ENCODE assay signal across 19 cellular contexts in genomic region chr18:48340502-48340901, GRCh38.
A peak's percentile ranks its signal among the peaks of the same experiment; 100 is the strongest.
DNase-seq lines count a peak whose midpoint lies in the region; ATAC-seq and TF ChIP-seq lines count a peak whose summit lies in the region.
"Had no signal": no experiment of that assay in that cellular context is flagged by ENCODE, and none has a peak within 500 bp of the region (broad histone marks: within the 10 kb centered on the region; RNA-seq: fewer than 3 reads in every experiment).

No MANE protein-coding gene starts in this region.

- TF ChIP-seq CTCF in ascending aorta (IDR thresholded peaks at IDR 0.05) = peak in 1 of 3 experiments; percentile 7

- H2BK15ac ChIP-seq in neuronal stem cell (ENCODE audit: low read length) = no peak overlapping the region

- no peak overlapping the region for H3K4me2 ChIP-seq in neuronal stem cell (ENCODE audit: insufficient read depth, low read length, poor library complexity, severe bottlenecking)

- H3K27ac ChIP-seq in ascending aorta (peak overlapping the region; percentile 81 to 84), neuronal stem cell (replicated peaks; ENCODE audit: low read length) (no peak overlapping the region)
- H3K27ac ChIP-seq: C4-2B, GM23248, pancreas, spleen had no signal

- peak overlapping the region; percentile 15 for H3K18ac ChIP-seq in neuronal stem cell (ENCODE audit: low read length)

- H3K9me3 ChIP-seq in ascending aorta = no peaks in the 10 kb centered on the region
- no peaks in the 10 kb centered on the region for H3K9me3 ChIP-seq in neuronal stem cell (replicated peaks in 1 of 2; ENCODE audit: control insufficient read depth in 2 of 2, insufficient read depth in 1 of 2, low read depth in 1 of 2, low read length in 2 of 2)
- H3K9me3 ChIP-seq: breast epithelium, mucosa of descending colon, pancreas, spleen had no signal

- H3K9ac ChIP-seq in neuronal stem cell (ENCODE audit: low read depth, low read length, poor library complexity) = no peak overlapping the region
- H3K9ac ChIP-seq: GM23248 had no signal

- no peak overlapping the region for H2BK12ac ChIP-seq in neuronal stem cell (ENCODE audit: low read length)

- H2AK5ac ChIP-seq in neuronal stem cell (ENCODE audit: low read depth, low read length) = no peak overlapping the region

- H3K4me3 ChIP-seq in ascending aorta = no peak overlapping the region
- no peak overlapping the region for H3K4me3 ChIP-seq in neuronal stem cell (ENCODE audit: low read length in 2 of 2)
- H3K4me3 ChIP-seq: breast epithelium, GM12878, GM23248, mucosa of descending colon, pancreas, spleen had no signal

- no peaks in the 10 kb centered on the region for H3K79me1 ChIP-seq in neuronal stem cell (ENCODE audit: low read depth, low read length)

- ATAC-seq in GM19351 (IDR thresholded peaks at IDR 0.05; ENCODE audit: unreplicated experiment) = no peak
- ATAC-seq: GM12878, mucosa of descending colon, pancreas had no signal

- no peak overlapping the region for H2BK120ac ChIP-seq in neuronal stem cell (ENCODE audit: low read depth, low read length)

- peak; percentile 85 for DNase-seq in DMS 273 (lab: John Stamatoyannopoulos, UW; ENCODE audit: unreplicated experiment)
- peak; percentile 63 to 91 (median 72) for DNase-seq in NCI-H1417 (lab: John Stamatoyannopoulos, UW)
- no peak for DNase-seq in ascending aorta (ENCODE audit: low spot score in 2 of 2)
- DNase-seq in neuronal stem cell (ENCODE audit: low spot score) = no peak
- DNase-seq in GF-D8 (lab: John Stamatoyannopoulos, UW) = no peak
- no peak for DNase-seq in activated CD4-positive, alpha-beta T cell treated with anti-CD3 and anti-CD28 coated beads, Interleukin-2, amount 50 U/mL, for 48 hours
- DNase-seq: activated CD4-positive, alpha-beta T cell treated with anti-CD3 and anti-CD28 coated beads for 4 hours; effector CD8-positive, alpha-beta T cell; GM23248; Karpas-422; mucosa of descending colon; NCI-H187 treated with DMSO at 0.1 percent for 48 hours; pancreas; spleen; T1000 had no signal

- no peak overlapping the region for H3K23ac ChIP-seq in neuronal stem cell (ENCODE audit: low read depth, low read length, poor library complexity)

- H2AFZ ChIP-seq in neuronal stem cell (ENCODE audit: low read length) = no peak overlapping the region
- H2AFZ ChIP-seq: GM23248 had no signal

- intact Hi-C loops in ascending aorta (cut with DNase I) = loop anchor here (5.0 kb wide), 3 partner anchors 67 to 178 kb away; partner anchors contain the start of gene ZBTB7C

- H2BK5ac ChIP-seq in neuronal stem cell (ENCODE audit: low read length) = no peak overlapping the region

- H4K91ac ChIP-seq in neuronal stem cell (ENCODE audit: low read depth, low read length, poor library complexity) = no peak overlapping the region

- H3K14ac ChIP-seq in neuronal stem cell (ENCODE audit: low read length) = no peak overlapping the region

- H3K4ac ChIP-seq in neuronal stem cell (ENCODE audit: low read length) = no peak overlapping the region

- no CpG with 5 or more reads among the region's 6 CpGs for WGBS in neuronal stem cell (ENCODE audit: extremely low coverage in 2 of 2, insufficient read length in 2 of 2, insufficient replicate concordance in 1 of 2), 2 donors

- H4K8ac ChIP-seq in neuronal stem cell (ENCODE audit: low read depth, low read length) = no peak overlapping the region

- H3K36me3 ChIP-seq in ascending aorta = no peaks in the 10 kb centered on the region
- no peaks in the 10 kb centered on the region for H3K36me3 ChIP-seq in neuronal stem cell (replicated peaks in 1 of 2; ENCODE audit: control insufficient read depth in 2 of 2, insufficient read depth in 2 of 2, low read length in 2 of 2)
- H3K36me3 ChIP-seq: breast epithelium, pancreas, spleen had no signal

- peaks cover 4 to 33% of the 10 kb centered on the region in 2 donors for H3K4me1 ChIP-seq in ascending aorta
- peaks cover 0 to 3% of the 10 kb centered on the region in 2 donors for H3K4me1 ChIP-seq in neuronal stem cell (ENCODE audit: control insufficient read depth in 2 of 2, insufficient read depth in 1 of 2, low read depth in 1 of 2, low read length in 2 of 2)
- H3K4me1 ChIP-seq: pancreas had no signal

- H3K27me3 ChIP-seq in ascending aorta (no peaks in the 10 kb centered on the region), neuronal stem cell (ENCODE audit: control insufficient read depth in 3 of 3, insufficient read depth in 3 of 3, low read depth in 1 of 3, low read length in 3 of 3) (peaks cover 0 to 5% (median 0%) of the 10 kb centered on the region in 3 experiments)
- H3K27me3 ChIP-seq: breast epithelium, pancreas, spleen had no signal

Comparison
In these comparisons a context has a peak if more than half of its experiments do, and no peak if none do; other contexts are left out.
1. DNase-seq: peak in DMS 273 (single experiment) and NCI-H1417 (3 of 3); none in ascending aorta (0 of 2), neuronal stem cell (single experiment), GF-D8 (single experiment) and activated CD4-positive, alpha-beta T cell treated with anti-CD3 and anti-CD28 coated beads, Interleukin-2, amount 50 U/mL, for 48 hours (0 of 2).